ENCODE assay signal across 12 cellular contexts in the genomic region with DNA sequence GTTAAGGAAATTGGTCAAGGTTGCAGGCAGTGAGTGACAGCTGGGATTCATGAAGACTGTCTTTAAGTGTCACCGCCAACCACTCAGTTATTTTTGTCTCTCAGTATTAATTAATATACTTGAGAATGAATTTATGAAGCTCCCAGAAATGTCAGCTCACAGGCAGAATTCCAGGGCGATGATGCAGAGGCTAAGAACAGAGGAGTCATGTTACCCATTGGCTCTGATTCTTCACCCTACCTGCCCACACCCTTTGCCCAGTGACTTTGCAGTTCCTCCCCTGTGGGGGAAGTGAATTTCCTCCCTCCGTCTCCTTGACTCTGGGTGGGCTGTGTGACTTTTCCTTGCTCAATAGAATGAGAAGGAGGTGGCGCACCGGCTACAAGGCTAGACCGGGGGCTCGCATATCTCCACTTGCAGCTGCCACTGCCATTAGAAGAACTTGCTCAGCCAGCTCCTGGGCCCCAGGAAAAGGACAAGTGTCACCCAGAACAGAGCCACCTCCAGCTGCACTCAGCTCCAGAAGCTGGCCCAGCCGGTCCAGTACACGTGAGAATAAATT.
A peak's percentile ranks its signal among the peaks of the same experiment; 100 is the strongest.
DNase-seq lines count a peak whose midpoint lies in the region; ATAC-seq lines count a peak whose summit lies in the region.
"Had no signal": no experiment of that assay in that cellular context is flagged by ENCODE, and none has a peak within 500 bp of the region (broad histone marks: within the 10 kb centered on the region; RNA-seq: fewer than 3 reads in every experiment).

No MANE protein-coding gene starts in this region.

- H2BK120ac ChIP-seq in mesendoderm (ENCODE audit: low read depth, low read length), result no peak overlapping the region

- no peaks in the 10 kb centered on the region for H3K36me3 ChIP-seq in mesendoderm (ENCODE audit: control insufficient read depth, insufficient read depth, low read length)
- H3K36me3 ChIP-seq: SJSA1 had no signal

- H3K4ac ChIP-seq in mesendoderm (ENCODE audit: low read depth, low read length), result no peak overlapping the region

- H2BK5ac ChIP-seq in mesendoderm (ENCODE audit: low read length), result no peak overlapping the region

- no peak overlapping the region for H3K18ac ChIP-seq in mesendoderm (ENCODE audit: low read length)

- H3K9ac ChIP-seq in mesendoderm (ENCODE audit: low read length), result no peak overlapping the region

- no peak overlapping the region for H2BK15ac ChIP-seq in mesendoderm (replicated peaks; ENCODE audit: low read depth)

- DNase-seq in AG20443 (ENCODE audit: low spot score) (peak; percentile 48), LoVo (ENCODE audit: low spot score) (peak; percentile 60), epithelial cell of prostate (ENCODE audit: low read depth, low spot score) (peak; percentile 58), mesendoderm (peak; percentile 84)
- DNase-seq: activated CD4-positive, alpha-beta T cell treated with anti-CD3 and anti-CD28 coated beads, Interleukin-2, amount 10 ng/mL, durations not matched to agents 7 days and 5 days; stimulated activated CD4-positive, alpha-beta T cell treated with anti-CD3 and anti-CD28 coated beads, Interleukin-12 subunit alpha, Interleukin-12 subunit beta, amount 100 ng/mL, for 4 hours had no signal

- no peak overlapping the region for H4K8ac ChIP-seq in mesendoderm (ENCODE audit: low read depth, low read length)

- H3K79me2 ChIP-seq in mesendoderm (ENCODE audit: control insufficient read depth, insufficient read depth, low read length), result no peaks in the 10 kb centered on the region

- no peaks in the 10 kb centered on the region for H3K79me1 ChIP-seq in mesendoderm (ENCODE audit: low read length)

- ATAC-seq in GM21737 (IDR thresholded peaks at IDR 0.05; ENCODE audit: unreplicated experiment), result no peak
- ATAC-seq in GM19463 (IDR thresholded peaks at IDR 0.05; ENCODE audit: unreplicated experiment), result no peak
- no peak for ATAC-seq in HG02571 (IDR thresholded peaks at IDR 0.05; ENCODE audit: unreplicated experiment)
- ATAC-seq in GM21360 (IDR thresholded peaks at IDR 0.05; ENCODE audit: unreplicated experiment), result no peak
- ATAC-seq: stimulated activated memory B cell treated with anti-CD40 and anti-IgM and Interleukin-4, amounts not matched to agents 10 μg/mL and 1 μg/mL and 100 μg/mL, for 72 hours had no signal

- peak overlapping the region; percentile 36 for H3K56ac ChIP-seq in mesendoderm (ENCODE audit: low read length)

- no peak overlapping the region for H4K5ac ChIP-seq in mesendoderm (ENCODE audit: low read length)

- H3K23ac ChIP-seq in mesendoderm (ENCODE audit: low read length), result no peak overlapping the region

- H2AK5ac ChIP-seq in mesendoderm (ENCODE audit: low read length), result no peak overlapping the region

- H3K27me3 ChIP-seq in mesendoderm (ENCODE audit: insufficient read depth, low read length, poor library complexity), result no peaks in the 10 kb centered on the region
- H3K27me3 ChIP-seq: SJSA1 had no signal

- peak overlapping the region; percentile 88 for H3K27ac ChIP-seq in epithelial cell of prostate
- H3K27ac ChIP-seq in mesendoderm (ENCODE audit: low read depth, low read length), result peak overlapping the region; percentile 30
- H3K27ac ChIP-seq: SJSA1 had no signal

- WGBS in mesendoderm (ENCODE audit: extremely low coverage, insufficient coverage, low lambda C conversion rate), result no CpG with 5 or more reads among the region's 9 CpGs

- peaks cover 2% of the 10 kb centered on the region for H3K4me1 ChIP-seq in mesendoderm (ENCODE audit: control insufficient read depth, low read depth, low read length)

- no peak overlapping the region for H3K4me2 ChIP-seq in mesendoderm (ENCODE audit: low read length)

- no peak overlapping the region for H3K4me3 ChIP-seq in mesendoderm (ENCODE audit: low read length)
- H3K4me3 ChIP-seq: SJSA1 had no signal
